13 cellular contexts compared by ENCODE assay signal in genomic region chr21:42833859-42834729, GRCh38. TPM values are rescaled to one million over a fixed set of nuclear protein-coding genes. Genes with fewer than 3 reads are reported as not detected.
DNase-seq lines count a peak whose midpoint lies in the region; ATAC-seq, FAIRE-seq and TF ChIP-seq lines count a peak whose summit lies in the region.
"Had no signal": no experiment of that assay in that cellular context is flagged by ENCODE, and none has a peak within 500 bp of the region (broad histone marks: within the 10 kb centered on the region; RNA-seq: fewer than 3 reads in every experiment).

No MANE protein-coding gene starts in this region.

- no peaks in the 10 kb centered on the region for H3K36me3 Mint-ChIP-seq in natural killer cell
- H3K36me3 Mint-ChIP-seq in natural killer cell treated with Interleukin-12 subunit alpha and Interleukin-12 subunit beta and Interleukin-15 and Interleukin-18, amount 100 ng/mL, for 72 hours, result no peaks in the 10 kb centered on the region
- H3K36me3 Mint-ChIP-seq in activated B cell treated with CpG ODN at 0.5 μM for 24 hours (ENCODE audit: low read depth), result peaks cover 2% of the 10 kb centered on the region
- H3K36me3 Mint-ChIP-seq: brain had no signal

- no peak overlapping the region for H3K27ac Mint-ChIP-seq in natural killer cell
- H3K27ac Mint-ChIP-seq in natural killer cell treated with Interleukin-12 subunit alpha and Interleukin-12 subunit beta and Interleukin-15 and Interleukin-18, amount 100 ng/mL, for 72 hours, result no peak overlapping the region
- no peak overlapping the region for H3K27ac Mint-ChIP-seq in activated B cell treated with CpG ODN at 0.5 μM for 24 hours

- ATAC-seq in natural killer cell (no peak), activated B cell treated with CpG ODN at 0.5 μM for 24 hours (ENCODE audit: low read depth) (no peak), HG02981 (IDR thresholded peaks at IDR 0.05; ENCODE audit: unreplicated experiment) (no peak), HG02678 (IDR thresholded peaks at IDR 0.05; ENCODE audit: unreplicated experiment) (no peak), GM21367 (IDR thresholded peaks at IDR 0.05; ENCODE audit: unreplicated experiment) (no peak)
- no peak for ATAC-seq in natural killer cell treated with Interleukin-12 subunit alpha and Interleukin-12 subunit beta and Interleukin-15 and Interleukin-18, amount 100 ng/mL, for 72 hours

- peaks cover 25 to 32% of the 10 kb centered on the region in 2 donors for H3K4me1 Mint-ChIP-seq in natural killer cell
- H3K4me1 Mint-ChIP-seq in natural killer cell treated with Interleukin-12 subunit alpha and Interleukin-12 subunit beta and Interleukin-15 and Interleukin-18, amount 100 ng/mL, for 72 hours (ENCODE audit: low read depth in 2 of 2), result peaks cover 22 to 25% of the 10 kb centered on the region in 2 donors
- peaks cover 19% of the 10 kb centered on the region for H3K4me1 Mint-ChIP-seq in activated B cell treated with CpG ODN at 0.5 μM for 24 hours

- H3K9me3 Mint-ChIP-seq in natural killer cell (no peaks in the 10 kb centered on the region), activated B cell treated with CpG ODN at 0.5 μM for 24 hours (no peaks in the 10 kb centered on the region)
- no peaks in the 10 kb centered on the region for H3K9me3 Mint-ChIP-seq in natural killer cell treated with Interleukin-12 subunit alpha and Interleukin-12 subunit beta and Interleukin-15 and Interleukin-18, amount 100 ng/mL, for 72 hours

- CTCF ChIA-PET in activated B cell treated with CpG ODN at 0.5 μM for 24 hours (lab: Charles Lee), result no interaction called here

- DNase-seq in natural killer cell (peak; percentile 8), activated B cell treated with CpG ODN at 0.5 μM for 24 hours (peak; percentile 10), kidney (peak; percentile 49)
- no peak for DNase-seq in natural killer cell treated with Interleukin-12 subunit alpha and Interleukin-12 subunit beta and Interleukin-15 and Interleukin-18, amount 100 ng/mL, for 72 hours (ENCODE audit: low spot score)
- DNase-seq in stimulated activated CD8-positive, alpha-beta memory T cell treated with anti-CD3 and anti-CD28 coated beads, Interleukin-4, amount 100 ng/mL, for 48 hours, result no peak
- DNase-seq: foreskin melanocyte, GDM1, NCI-H510A treated with DMSO at 0.1 percent for 48 hours, psoas muscle had no signal

- H3K27ac ChIP-seq in kidney (ENCODE audit: low read depth in 2 of 2, low read length in 2 of 2), result no peak overlapping the region
- H3K27ac ChIP-seq: psoas muscle had no signal

- POLR2A ChIA-PET in activated B cell treated with CpG ODN at 0.5 μM for 24 hours (lab: Charles Lee), result no interaction called here

- FAIRE-seq in kidney (lab: Jason Lieb, UNC), result no peak

- intact Hi-C loops in natural killer cell (cut with micrococcal nuclease), result loop anchor here (10.0 kb wide), 1 partner anchor 99 kb away; no protein-coding TSS in a partner anchor
- intact Hi-C loops in activated B cell treated with CpG ODN at 0.5 μM for 24 hours (cut with micrococcal nuclease), result no loop called here
- intact Hi-C loops in kidney (cut with DNase I), result no loop called here

- H3K4me3 ChIP-seq in kidney (ENCODE audit: low read length in 2 of 2), result no peak overlapping the region
- H3K4me3 ChIP-seq: psoas muscle had no signal

- H3K4me3 Mint-ChIP-seq in natural killer cell (no peak overlapping the region), activated B cell treated with CpG ODN at 0.5 μM for 24 hours (no peak overlapping the region)
- H3K4me3 Mint-ChIP-seq in natural killer cell treated with Interleukin-12 subunit alpha and Interleukin-12 subunit beta and Interleukin-15 and Interleukin-18, amount 100 ng/mL, for 72 hours, result no peak overlapping the region
- H3K4me3 Mint-ChIP-seq: brain had no signal

- H3K27me3 Mint-ChIP-seq in natural killer cell (ENCODE audit: low read depth in 2 of 2), result peaks cover 20 to 26% of the 10 kb centered on the region in 2 donors
- H3K27me3 Mint-ChIP-seq in natural killer cell treated with Interleukin-12 subunit alpha and Interleukin-12 subunit beta and Interleukin-15 and Interleukin-18, amount 100 ng/mL, for 72 hours, result peaks cover 12 to 22% of the 10 kb centered on the region in 2 donors
- H3K27me3 Mint-ChIP-seq in activated B cell treated with CpG ODN at 0.5 μM for 24 hours, result peaks cover 4% of the 10 kb centered on the region
- H3K27me3 Mint-ChIP-seq: brain had no signal

- no peaks in the 10 kb centered on the region for H3K9me3 ChIP-seq in kidney (ENCODE audit: control insufficient read depth in 1 of 2, low read length in 2 of 2)
- H3K9me3 ChIP-seq: psoas muscle had no signal

- H3K9ac ChIP-seq in kidney (ENCODE audit: low read length in 2 of 2), result no peak overlapping the region

- H3K36me3 ChIP-seq in kidney (ENCODE audit: control insufficient read depth in 1 of 2, insufficient read depth in 2 of 2, low read length in 2 of 2), result no peaks in the 10 kb centered on the region

- H3K4me1 ChIP-seq in kidney (ENCODE audit: control insufficient read depth in 1 of 2, insufficient read depth in 1 of 2, low read depth in 1 of 2, low read length in 2 of 2), result no peaks in the 10 kb centered on the region
- H3K4me1 ChIP-seq: psoas muscle had no signal

- TF ChIP-seq CTCF in natural killer cell (IDR thresholded peaks at IDR 0.05) (no peak), activated B cell treated with CpG ODN at 0.5 μM for 24 hours (IDR thresholded peaks at IDR 0.05) (no peak), kidney (IDR thresholded peaks at IDR 0.05; ENCODE audit: borderline replicate concordance, extremely low read depth, insufficient read depth) (no peak)

RNA-seq across cellular contexts. Expression of gene WDR4, which starts 45.2 kb away (rescaled TPM):
- 10 to 100 TPM; 11.1 to 15.5 (median 14.0) TPM for total RNA-seq in natural killer cell
- total RNA-seq in natural killer cell treated with Interleukin-12 subunit alpha and Interleukin-12 subunit beta and Interleukin-15 and Interleukin-18, amount 100 ng/mL, for 72 hours, result 100 to 1,000 TPM in 1 of 2 donors, 10 to 100 TPM in 1; 28.5 to 112 TPM
- 56.7 and 60.5 TPM in 2 replicates for total RNA-seq in activated B cell treated with CpG ODN at 0.5 μM for 24 hours
- 20.4 TPM for total RNA-seq in kidney
- 4.8 TPM for polyA plus RNA-seq in kidney (ENCODE audit: insufficient read depth, low read depth, low replicate concordance)

RNA-seq across cellular contexts. Expression of gene NDUFV3, which starts 59.0 kb away (rescaled TPM):
- total RNA-seq in natural killer cell (10 to 100 TPM; 21.8 to 25.7 (median 23.9) TPM), activated B cell treated with CpG ODN at 0.5 μM for 24 hours (21.2 and 27.1 TPM in 2 replicates), kidney (29.6 TPM)
- 10 to 100 TPM; 32.9 to 54.0 TPM for total RNA-seq in natural killer cell treated with Interleukin-12 subunit alpha and Interleukin-12 subunit beta and Interleukin-15 and Interleukin-18, amount 100 ng/mL, for 72 hours
- polyA plus RNA-seq in kidney (ENCODE audit: insufficient read depth, low read depth, low replicate concordance), result 37.0 TPM

Comparison
In these comparisons a context has a peak if more than half of its experiments do, and no peak if none do; other contexts are left out.
1. DNase-seq: peak in natural killer cell (single experiment), activated B cell treated with CpG ODN at 0.5 μM for 24 hours (single experiment) and kidney (single experiment); none in natural killer cell treated with Interleukin-12 subunit alpha and Interleukin-12 subunit beta and Interleukin-15 and Interleukin-18, amount 100 ng/mL, for 72 hours (single experiment) and stimulated activated CD8-positive, alpha-beta memory T cell treated with anti-CD3 and anti-CD28 coated beads, Interleukin-4, amount 100 ng/mL, for 48 hours (single experiment).